24 cellular contexts compared by ENCODE assay signal in genomic region chr17:64042700-64043485, GRCh38. TPM values are rescaled to one million over a fixed set of nuclear protein-coding genes. Genes with fewer than 3 reads are reported as not detected.
"Had no signal": no experiment of that assay in that cellular context is flagged by ENCODE, and none has a peak within 500 bp of the region (broad histone marks: within the 10 kb centered on the region; RNA-seq: fewer than 3 reads in every experiment).

No MANE protein-coding gene starts in this region.

- H3K27ac Mint-ChIP-seq: activated B cell treated with CpG ODN at 0.5 μM for 24 hours; activated CD8-positive, alpha-beta memory T cell treated with anti-CD3 and anti-CD28 coated beads, Interleukin-2, amount 10 ng/mL, durations not matched to agents 7 days and 5 days; memory B cell; nephron progenitor cell; stimulated activated naive B cell treated with anti-CD40 and anti-IgM and Interleukin-4, amounts not matched to agents 10 μg/mL and 1 μg/mL and 100 μg/mL, for 72 hours; type B pancreatic cell had no signal

- H3K4me3 Mint-ChIP-seq: activated B cell treated with CpG ODN at 0.5 μM for 24 hours; activated CD8-positive, alpha-beta memory T cell treated with anti-CD3 and anti-CD28 coated beads, Interleukin-2, amount 10 ng/mL, durations not matched to agents 7 days and 5 days; activated CD8-positive, alpha-beta T cell treated with anti-CD3 and anti-CD28 coated beads for 36 hours; memory B cell; nephron progenitor cell; stimulated activated naive B cell treated with anti-CD40 and anti-IgM and Interleukin-4, amounts not matched to agents 10 μg/mL and 1 μg/mL and 100 μg/mL, for 72 hours; type B pancreatic cell had no signal

- FAIRE-seq: colon, islet of Langerhans, small intestine had no signal

- H3K4me1 ChIP-seq: ascending aorta, esophagus squamous epithelium, heart left ventricle had no signal

- H3K27ac ChIP-seq: ascending aorta, brain microvascular endothelial cell, esophagus squamous epithelium, heart left ventricle, right lobe of liver, thoracic aorta had no signal

- H3K9me3 Mint-ChIP-seq: activated B cell treated with CpG ODN at 0.5 μM for 24 hours; activated CD8-positive, alpha-beta T cell treated with anti-CD3 and anti-CD28 coated beads for 36 hours; activated naive CD4-positive, alpha-beta T cell treated with anti-CD3 and anti-CD28 coated beads, Interleukin-2, amount 50 U/mL, for 72 hours; effector memory CD8-positive, alpha-beta T cell; memory B cell; nephron progenitor cell; stimulated activated naive B cell treated with anti-CD40 and anti-IgM and Interleukin-4, amounts not matched to agents 10 μg/mL and 1 μg/mL and 100 μg/mL, for 72 hours; type B pancreatic cell had no signal

- H3K27me3 ChIP-seq: ascending aorta, brain microvascular endothelial cell, dorsolateral prefrontal cortex, esophagus squamous epithelium, heart left ventricle, right lobe of liver had no signal

- H3K4me1 Mint-ChIP-seq: activated B cell treated with CpG ODN at 0.5 μM for 24 hours; stimulated activated naive B cell treated with anti-CD40 and anti-IgM and Interleukin-4, amounts not matched to agents 10 μg/mL and 1 μg/mL and 100 μg/mL, for 72 hours had no signal

- H3K27me3 Mint-ChIP-seq: activated B cell treated with CpG ODN at 0.5 μM for 24 hours; activated CD8-positive, alpha-beta memory T cell treated with anti-CD3 and anti-CD28 coated beads, Interleukin-2, amount 10 ng/mL, durations not matched to agents 7 days and 5 days; activated CD8-positive, alpha-beta T cell treated with anti-CD3 and anti-CD28 coated beads for 36 hours; effector memory CD8-positive, alpha-beta T cell; memory B cell; stimulated activated naive B cell treated with anti-CD40 and anti-IgM and Interleukin-4, amounts not matched to agents 10 μg/mL and 1 μg/mL and 100 μg/mL, for 72 hours; type B pancreatic cell had no signal

- H3K4me3 ChIP-seq: ascending aorta, dorsolateral prefrontal cortex, esophagus squamous epithelium, heart left ventricle, right lobe of liver, thoracic aorta had no signal

- DNase-seq: activated B cell treated with CpG ODN at 0.5 μM for 24 hours; activated CD4-positive, alpha-beta T cell treated with anti-CD3 and anti-CD28 coated beads for 4 hours; activated CD8-positive, alpha-beta memory T cell treated with anti-CD3 and anti-CD28 coated beads, Interleukin-2, amount 10 ng/mL, durations not matched to agents 7 days and 5 days; activated CD8-positive, alpha-beta T cell treated with anti-CD3 and anti-CD28 coated beads for 36 hours; brain microvascular endothelial cell; caudate nucleus; effector memory CD8-positive, alpha-beta T cell; esophagus squamous epithelium; heart left ventricle; nephron progenitor cell; stimulated activated CD4-positive, alpha-beta T cell treated with anti-CD3 and anti-CD28 coated beads, Interleukin-2, amount 100 ng/mL, for 24 hours; stimulated activated naive B cell treated with anti-CD40 and anti-IgM and Interleukin-4, amounts not matched to agents 10 μg/mL and 1 μg/mL and 100 μg/mL, for 72 hours; T-helper 1 cell; T-helper 9 cell had no signal

- ATAC-seq: activated CD8-positive, alpha-beta memory T cell treated with anti-CD3 and anti-CD28 coated beads, Interleukin-2, amount 10 ng/mL, durations not matched to agents 7 days and 5 days; activated CD8-positive, alpha-beta T cell treated with anti-CD3 and anti-CD28 coated beads for 36 hours; activated naive CD4-positive, alpha-beta T cell treated with anti-CD3 and anti-CD28 coated beads, Interleukin-2, amount 50 U/mL, for 72 hours; heart left ventricle; stimulated activated naive B cell treated with anti-CD40 and anti-IgM and Interleukin-4, amounts not matched to agents 10 μg/mL and 1 μg/mL and 100 μg/mL, for 72 hours had no signal

- H3K9me3 ChIP-seq: ascending aorta, esophagus squamous epithelium, heart left ventricle, right lobe of liver, thoracic aorta had no signal

RNA-seq across cellular contexts. Expression of gene PRR29, which starts 44.7 kb away (rescaled TPM):
- total RNA-seq: activated B cell treated with CpG ODN at 0.5 μM for 24 hours, thoracic aorta had no signal
